Comparison of ENCODE assay signal across 10 cellular contexts in the genomic region with DNA sequence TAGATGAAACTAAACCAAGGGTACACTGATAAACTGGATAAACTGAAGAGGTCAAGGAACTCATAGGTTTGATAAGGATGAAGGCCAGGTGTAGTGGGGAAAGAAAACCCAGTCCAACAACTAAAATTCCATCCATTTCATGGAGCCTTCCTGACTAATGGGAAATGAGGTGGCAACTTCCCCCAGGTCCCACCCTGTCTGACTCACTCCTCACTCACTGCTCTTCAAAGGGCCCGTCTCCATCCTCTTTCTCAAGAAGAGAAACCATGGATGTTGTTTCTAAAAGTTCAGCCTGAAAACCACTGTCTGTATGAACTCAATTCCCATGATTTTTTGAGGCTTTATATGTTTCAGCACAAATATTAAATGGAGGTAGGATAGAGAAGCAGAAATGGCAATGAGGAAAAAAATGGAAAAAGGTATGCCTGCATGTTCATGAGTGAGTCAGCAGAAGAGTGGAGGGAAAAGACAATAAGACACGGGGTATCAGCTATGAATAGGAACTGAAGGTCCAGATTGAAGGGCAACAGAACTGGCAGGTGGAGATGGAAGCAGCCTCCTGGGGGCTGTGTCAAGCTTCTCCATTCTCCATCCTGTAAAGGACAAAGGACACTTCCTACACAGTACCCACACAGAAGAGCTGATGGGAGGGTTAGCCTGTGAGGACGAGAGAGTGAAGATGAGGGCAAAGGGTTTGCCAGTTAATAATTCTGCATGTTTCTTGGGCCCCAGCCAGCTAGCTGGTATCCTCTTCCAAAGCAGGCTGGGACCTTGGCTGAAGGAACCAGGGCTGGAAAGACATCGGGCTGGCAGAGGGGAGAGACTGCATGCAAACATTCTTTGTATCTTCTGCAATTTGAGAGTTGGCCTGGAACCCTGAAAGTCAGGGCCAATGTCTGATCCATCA. TPM values are rescaled to one million over a fixed set of nuclear protein-coding genes. Genes with fewer than 3 reads are reported as not detected.
A peak's percentile ranks its signal among the peaks of the same experiment; 100 is the strongest.
DNase-seq lines count a peak whose midpoint lies in the region; ATAC-seq, FAIRE-seq and TF ChIP-seq lines count a peak whose summit lies in the region.
"Had no signal": no experiment of that assay in that cellular context is flagged by ENCODE, and none has a peak within 500 bp of the region (broad histone marks: within the 10 kb centered on the region; RNA-seq: fewer than 3 reads in every experiment).

No MANE protein-coding gene starts in this region.

- H3K36me3 Mint-ChIP-seq in HFFc6 (ENCODE audit: low read depth): peaks cover 32% of the 10 kb centered on the region
- peaks cover 2% of the 10 kb centered on the region for H3K36me3 Mint-ChIP-seq in astrocyte (ENCODE audit: low read depth, unreplicated experiment)

- TF ChIP-seq POLR2A in prostate gland (IDR thresholded peaks at IDR 0.05): no peak

- H3K9me3 ChIP-seq in astrocyte (ENCODE audit: insufficient read depth, low read depth, low read length) (no peaks in the 10 kb centered on the region), right atrium auricular region (no peaks in the 10 kb centered on the region), prostate gland (no peaks in the 10 kb centered on the region)

- intact Hi-C loops in prostate gland (cut with DNase I): no loop called here

- peak; percentile 94 for FAIRE-seq in astrocyte (lab: Jason Lieb, UNC)

- H3K4me1 ChIP-seq in astrocyte (ENCODE audit: insufficient read depth, low read length) (peaks cover 26% of the 10 kb centered on the region), right atrium auricular region (peaks cover 0 to 28% of the 10 kb centered on the region in 2 donors), prostate gland (replicated peaks) (peaks cover 7% of the 10 kb centered on the region)

- H3K27me3 ChIP-seq in astrocyte (ENCODE audit: insufficient read depth, low read length) (no peaks in the 10 kb centered on the region), right atrium auricular region (no peaks in the 10 kb centered on the region), prostate gland (replicated peaks; ENCODE audit: insufficient read depth) (no peaks in the 10 kb centered on the region)

- H3K27me3 Mint-ChIP-seq in HFFc6 (ENCODE audit: insufficient read depth): peaks cover 2% of the 10 kb centered on the region
- H3K27me3 Mint-ChIP-seq in astrocyte (ENCODE audit: low read depth, unreplicated experiment): no peaks in the 10 kb centered on the region
- H3K27me3 Mint-ChIP-seq: central memory CD8-positive, alpha-beta T cell had no signal

- H3K36me3 ChIP-seq in astrocyte (ENCODE audit: insufficient read depth, low read length) (no peaks in the 10 kb centered on the region), right atrium auricular region (no peaks in the 10 kb centered on the region), prostate gland (no peaks in the 10 kb centered on the region)

- peaks cover 12% of the 10 kb centered on the region for H3K79me2 ChIP-seq in astrocyte (ENCODE audit: insufficient read depth, low read length)

- no peak for ATAC-seq in HG02759 (IDR thresholded peaks at IDR 0.05; ENCODE audit: unreplicated experiment)
- ATAC-seq: stimulated activated effector memory CD8-positive, alpha-beta T cell treated with anti-CD3 and anti-CD28 coated beads, Interleukin-12 subunit alpha, Interleukin-12 subunit beta, amount 100 ng/mL, for 72 hours had no signal

- H3K9me3 Mint-ChIP-seq in HFFc6: no peaks in the 10 kb centered on the region
- H3K9me3 Mint-ChIP-seq in astrocyte (ENCODE audit: unreplicated experiment): no peaks in the 10 kb centered on the region
- H3K9me3 Mint-ChIP-seq: central memory CD8-positive, alpha-beta T cell; stimulated activated effector memory CD8-positive, alpha-beta T cell treated with anti-CD3 and anti-CD28 coated beads, Interleukin-12 subunit alpha, Interleukin-12 subunit beta, amount 100 ng/mL, for 72 hours had no signal

- peak; percentile 72 for DNase-seq in HFFc6
- peak; percentile 81 for DNase-seq in astrocyte (ENCODE audit: low read depth)
- no peak for DNase-seq in right atrium auricular region (ENCODE audit: low spot score)
- DNase-seq in substantia nigra (lab: John Stamatoyannopoulos, UW): peak in 4 of 49 donors; percentile 13 to 75 (median 23)
- DNase-seq in prostate gland (ENCODE audit: low spot score): no peak
- DNase-seq in stimulated activated CD4-positive, alpha-beta T cell treated with anti-CD3 and anti-CD28 coated beads, Interleukin-2, amount 100 ng/mL, for 48 hours: no peak
- DNase-seq: NCI-H2081 treated with DMSO at 0.1 percent for 48 hours had no signal

- peak overlapping the region; percentile 56 for H3K4me2 ChIP-seq in astrocyte (ENCODE audit: low read length)

- H3K9ac ChIP-seq in astrocyte (ENCODE audit: low read length): peak overlapping the region; percentile 25

- H4K20me1 ChIP-seq in astrocyte (ENCODE audit: insufficient read depth, low read length): no peaks in the 10 kb centered on the region

- H2AFZ ChIP-seq in astrocyte (ENCODE audit: low read depth, low read length): peak overlapping the region; percentile 0

- H3K4me1 Mint-ChIP-seq in HFFc6 (ENCODE audit: low read depth): peaks cover 8% of the 10 kb centered on the region
- peaks cover 4% of the 10 kb centered on the region for H3K4me1 Mint-ChIP-seq in astrocyte (ENCODE audit: low read depth, unreplicated experiment)

- H3K27ac ChIP-seq in astrocyte (ENCODE audit: low read depth, low read length): peak overlapping the region; percentile 78
- H3K27ac ChIP-seq in right atrium auricular region: peak overlapping the region; percentile 33 to 69
- peak overlapping the region; percentile 73 for H3K27ac ChIP-seq in substantia nigra (ENCODE audit: low read depth, low read length, poor library complexity, severe bottlenecking)
- H3K27ac ChIP-seq in prostate gland: no peak overlapping the region

- H3K4me3 ChIP-seq in astrocyte (ENCODE audit: insufficient read depth, low read depth, low read length) (peak overlapping the region; percentile 2), right atrium auricular region (no peak overlapping the region), prostate gland (no peak overlapping the region)

- TF ChIP-seq CTCF in HFFc6 (IDR thresholded peaks at IDR 0.05) (no peak), astrocyte (IDR thresholded peaks at IDR 0.05; ENCODE audit: insufficient read depth, low read depth, low read length) (no peak), right atrium auricular region (IDR thresholded peaks at IDR 0.05) (no peak), prostate gland (IDR thresholded peaks at IDR 0.05) (no peak)

- H3K27ac Mint-ChIP-seq in HFFc6: no peak overlapping the region
- H3K27ac Mint-ChIP-seq in astrocyte (ENCODE audit: unreplicated experiment): no peak overlapping the region
- H3K27ac Mint-ChIP-seq: stimulated activated effector memory CD8-positive, alpha-beta T cell treated with anti-CD3 and anti-CD28 coated beads, Interleukin-12 subunit alpha, Interleukin-12 subunit beta, amount 100 ng/mL, for 72 hours had no signal

- 53% methylated on average over 4 of the region's 4 CpGs for WGBS in prostate gland

- H3K4me3 Mint-ChIP-seq in HFFc6: no peak overlapping the region
- no peak overlapping the region for H3K4me3 Mint-ChIP-seq in astrocyte (ENCODE audit: unreplicated experiment)
- H3K4me3 Mint-ChIP-seq: central memory CD8-positive, alpha-beta T cell; stimulated activated effector memory CD8-positive, alpha-beta T cell treated with anti-CD3 and anti-CD28 coated beads, Interleukin-12 subunit alpha, Interleukin-12 subunit beta, amount 100 ng/mL, for 72 hours had no signal

RNA-seq across cellular contexts. Expression of a gene that starts 5.5 kb away (rescaled TPM):
- 100 to 1,000 TPM; 137 to 185 (median 160) TPM for total RNA-seq in HFFc6 (2021; fragmentation: NEBNext Ultra II Directional; extraction: Animal tissue kit (Norgen Biotek cat#: 25700))
- total RNA-seq in astrocyte: 124 and 131 TPM in 2 replicates
- 10 to 100 TPM; 24.3 to 41.4 TPM for total RNA-seq in right atrium auricular region
- 10 to 100 TPM; 48.6 to 62.0 TPM for total RNA-seq in prostate gland

RNA-seq across cellular contexts. Expression of a gene that starts 14.5 kb away (rescaled TPM):
- total RNA-seq in HFFc6 (2021; fragmentation: NEBNext Ultra II Directional; extraction: Animal tissue kit (Norgen Biotek cat#: 25700)): 100 to 1,000 TPM in 5 of 6 experiments, 10 to 100 TPM in 1; 87.0 to 221 (median 183) TPM
- total RNA-seq in astrocyte (7.0 and 14.5 TPM in 2 replicates), right atrium auricular region (1 to 10 TPM in 1 of 2 donors, under 1 TPM in 1; 0.63 to 2.5 TPM), prostate gland (10 to 100 TPM in 1 of 2 donors, 1 to 10 TPM in 1; 2.2 to 14.9 TPM)

RNA-seq across cellular contexts. Expression of a gene that starts 16.3 kb away (rescaled TPM):
- 10 to 100 TPM; 56.0 to 64.0 (median 60.8) TPM for total RNA-seq in HFFc6 (2021; fragmentation: NEBNext Ultra II Directional; extraction: Animal tissue kit (Norgen Biotek cat#: 25700))
- total RNA-seq in astrocyte: 54.5 and 57.1 TPM in 2 replicates
- 10 to 100 TPM; 18.8 to 21.3 TPM for total RNA-seq in right atrium auricular region
- 10 to 100 TPM; 36.9 to 43.2 TPM for total RNA-seq in prostate gland

RNA-seq across cellular contexts. Expression of a gene that starts 16.4 kb away (rescaled TPM):
- 10 to 100 TPM; 17.2 to 21.8 (median 21.3) TPM for total RNA-seq in HFFc6 (2021; fragmentation: NEBNext Ultra II Directional; extraction: Animal tissue kit (Norgen Biotek cat#: 25700))
- total RNA-seq in astrocyte (28.5 and 30.0 TPM in 2 replicates), right atrium auricular region (10 to 100 TPM; 17.5 to 22.8 TPM), prostate gland (10 to 100 TPM; 30.3 to 76.9 TPM)

RNA-seq across cellular contexts. Expression of a gene that starts 35.7 kb away (rescaled TPM):
- not detected for total RNA-seq in HFFc6 (2021; fragmentation: NEBNext Ultra II Directional; extraction: Animal tissue kit (Norgen Biotek cat#: 25700))
- not detected in 2 replicates for total RNA-seq in astrocyte
- under 1 TPM in 1 of 2 donors, not detected in 1; 0.39 TPM for total RNA-seq in right atrium auricular region
- total RNA-seq in prostate gland: not detected

Comparison
In these comparisons a context has a peak if more than half of its experiments do, and no peak if none do; other contexts are left out.
1. DNase-seq: peak in HFFc6 (single experiment) and astrocyte (single experiment); none in right atrium auricular region (single experiment), prostate gland (single experiment) and stimulated activated CD4-positive, alpha-beta T cell treated with anti-CD3 and anti-CD28 coated beads, Interleukin-2, amount 100 ng/mL, for 48 hours (0 of 2).
2. H3K27ac ChIP-seq: peak in astrocyte (single experiment), right atrium auricular region (2 of 2) and substantia nigra (single experiment); none in prostate gland (0 of 2).